In genomic region chr18:11040823-11041712, GRCh38 we compare ENCODE assay signal across 1 cellular context.
TF ChIP-seq lines count a peak whose summit lies in the region.

No MANE protein-coding gene starts in this region.

TF ChIP-seq in HepG2, 621 proteins besides CTCF, POLR2A, EP300 and RAD21 (continued from another document and continues in another):
- TF ChIP-seq DDIT3 (CRISPR knock-in tag; IDR thresholded peaks at IDR 0.05) (no peak), MYC (CRISPR knock-in tag; IDR thresholded peaks at IDR 0.05; ENCODE audit: borderline replicate concordance) (no peak), ZNF282 (IDR thresholded peaks at IDR 0.05; ENCODE audit: partially characterized antibody) (no peak), ZSCAN9 (CRISPR knock-in tag; IDR thresholded peaks at IDR 0.05; ENCODE audit: borderline replicate concordance) (no peak), ZNF253 (CRISPR knock-in tag; IDR thresholded peaks at IDR 0.05; ENCODE audit: borderline replicate concordance) (no peak), ZNF142 (CRISPR knock-in tag; IDR thresholded peaks at IDR 0.05) (no peak), ARHGAP35 (CRISPR knock-in tag; IDR thresholded peaks at IDR 0.05; ENCODE audit: borderline replicate concordance) (no peak), SMARCE1 (IDR thresholded peaks at IDR 0.05; ENCODE audit: borderline replicate concordance) (no peak), TIGD3 (CRISPR knock-in tag; IDR thresholded peaks at IDR 0.05; ENCODE audit: borderline replicate concordance) (no peak), SP5 (CRISPR knock-in tag; IDR thresholded peaks at IDR 0.05; ENCODE audit: borderline replicate concordance, low read depth) (no peak), KLF9 (CRISPR knock-in tag; IDR thresholded peaks at IDR 0.05; ENCODE audit: low read depth) (no peak), SOX6 (IDR thresholded peaks at IDR 0.05) (no peak), SOX6 (CRISPR knock-in tag; IDR thresholded peaks at IDR 0.05) (peak; percentile 77), ZKSCAN5 (CRISPR knock-in tag; IDR thresholded peaks at IDR 0.05) (no peak), SSRP1 (CRISPR knock-in tag; IDR thresholded peaks at IDR 0.05) (no peak), ZBTB40 (IDR thresholded peaks at IDR 0.05) (no peak), ZBTB40 (CRISPR knock-in tag; IDR thresholded peaks at IDR 0.05) (no peak), SMC3 (IDR thresholded peaks at IDR 0.05; ENCODE audit: low read length) (peak; percentile 98), ATF7-NPFF (CRISPR knock-in tag; IDR thresholded peaks at IDR 0.05; ENCODE audit: low read depth) (no peak), ZBTB14 (CRISPR knock-in tag; IDR thresholded peaks at IDR 0.05) (no peak), ETV5 (CRISPR knock-in tag; IDR thresholded peaks at IDR 0.05; ENCODE audit: borderline replicate concordance) (no peak), AKAP8 (CRISPR knock-in tag; IDR thresholded peaks at IDR 0.05) (no peak)
- TF ChIP-seq, protein P1, sequence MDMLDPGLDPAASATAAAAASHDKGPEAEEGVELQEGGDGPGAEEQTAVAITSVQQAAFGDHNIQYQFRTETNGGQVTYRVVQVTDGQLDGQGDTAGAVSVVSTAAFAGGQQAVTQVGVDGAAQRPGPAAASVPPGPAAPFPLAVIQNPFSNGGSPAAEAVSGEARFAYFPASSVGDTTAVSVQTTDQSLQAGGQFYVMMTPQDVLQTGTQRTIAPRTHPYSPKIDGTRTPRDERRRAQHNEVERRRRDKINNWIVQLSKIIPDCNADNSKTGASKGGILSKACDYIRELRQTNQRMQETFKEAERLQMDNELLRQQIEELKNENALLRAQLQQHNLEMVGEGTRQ (IDR thresholded peaks at IDR 0.05; ENCODE audit: low read depth, low read length), result no peak
- TF ChIP-seq, protein P1 (CRISPR knock-in tag; IDR thresholded peaks at IDR 0.05; ENCODE audit: borderline replicate concordance), result no peak
- TF ChIP-seq, protein P2, sequence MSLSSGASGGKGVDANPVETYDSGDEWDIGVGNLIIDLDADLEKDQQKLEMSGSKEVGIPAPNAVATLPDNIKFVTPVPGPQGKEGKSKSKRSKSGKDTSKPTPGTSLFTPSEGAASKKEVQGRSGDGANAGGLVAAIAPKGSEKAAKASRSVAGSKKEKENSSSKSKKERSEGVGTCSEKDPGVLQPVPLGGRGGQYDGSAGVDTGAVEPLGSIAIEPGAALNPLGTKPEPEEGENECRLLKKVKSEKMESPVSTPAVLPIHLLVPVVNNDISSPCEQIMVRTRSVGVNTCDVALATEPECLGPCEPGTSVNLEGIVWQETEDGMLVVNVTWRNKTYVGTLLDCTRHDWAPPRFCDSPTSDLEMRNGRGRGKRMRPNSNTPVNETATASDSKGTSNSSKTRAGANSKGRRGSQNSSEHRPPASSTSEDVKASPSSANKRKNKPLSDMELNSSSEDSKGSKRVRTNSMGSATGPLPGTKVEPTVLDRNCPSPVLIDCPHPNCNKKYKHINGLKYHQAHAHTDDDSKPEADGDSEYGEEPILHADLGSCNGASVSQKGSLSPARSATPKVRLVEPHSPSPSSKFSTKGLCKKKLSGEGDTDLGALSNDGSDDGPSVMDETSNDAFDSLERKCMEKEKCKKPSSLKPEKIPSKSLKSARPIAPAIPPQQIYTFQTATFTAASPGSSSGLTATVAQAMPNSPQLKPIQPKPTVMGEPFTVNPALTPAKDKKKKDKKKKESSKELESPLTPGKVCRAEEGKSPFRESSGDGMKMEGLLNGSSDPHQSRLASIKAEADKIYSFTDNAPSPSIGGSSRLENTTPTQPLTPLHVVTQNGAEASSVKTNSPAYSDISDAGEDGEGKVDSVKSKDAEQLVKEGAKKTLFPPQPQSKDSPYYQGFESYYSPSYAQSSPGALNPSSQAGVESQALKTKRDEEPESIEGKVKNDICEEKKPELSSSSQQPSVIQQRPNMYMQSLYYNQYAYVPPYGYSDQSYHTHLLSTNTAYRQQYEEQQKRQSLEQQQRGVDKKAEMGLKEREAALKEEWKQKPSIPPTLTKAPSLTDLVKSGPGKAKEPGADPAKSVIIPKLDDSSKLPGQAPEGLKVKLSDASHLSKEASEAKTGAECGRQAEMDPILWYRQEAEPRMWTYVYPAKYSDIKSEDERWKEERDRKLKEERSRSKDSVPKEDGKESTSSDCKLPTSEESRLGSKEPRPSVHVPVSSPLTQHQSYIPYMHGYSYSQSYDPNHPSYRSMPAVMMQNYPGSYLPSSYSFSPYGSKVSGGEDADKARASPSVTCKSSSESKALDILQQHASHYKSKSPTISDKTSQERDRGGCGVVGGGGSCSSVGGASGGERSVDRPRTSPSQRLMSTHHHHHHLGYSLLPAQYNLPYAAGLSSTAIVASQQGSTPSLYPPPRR (CRISPR knock-in tag; IDR thresholded peaks at IDR 0.05; ENCODE audit: borderline replicate concordance), result no peak
